1 cellular context compared by ENCODE assay signal in the genomic region with DNA sequence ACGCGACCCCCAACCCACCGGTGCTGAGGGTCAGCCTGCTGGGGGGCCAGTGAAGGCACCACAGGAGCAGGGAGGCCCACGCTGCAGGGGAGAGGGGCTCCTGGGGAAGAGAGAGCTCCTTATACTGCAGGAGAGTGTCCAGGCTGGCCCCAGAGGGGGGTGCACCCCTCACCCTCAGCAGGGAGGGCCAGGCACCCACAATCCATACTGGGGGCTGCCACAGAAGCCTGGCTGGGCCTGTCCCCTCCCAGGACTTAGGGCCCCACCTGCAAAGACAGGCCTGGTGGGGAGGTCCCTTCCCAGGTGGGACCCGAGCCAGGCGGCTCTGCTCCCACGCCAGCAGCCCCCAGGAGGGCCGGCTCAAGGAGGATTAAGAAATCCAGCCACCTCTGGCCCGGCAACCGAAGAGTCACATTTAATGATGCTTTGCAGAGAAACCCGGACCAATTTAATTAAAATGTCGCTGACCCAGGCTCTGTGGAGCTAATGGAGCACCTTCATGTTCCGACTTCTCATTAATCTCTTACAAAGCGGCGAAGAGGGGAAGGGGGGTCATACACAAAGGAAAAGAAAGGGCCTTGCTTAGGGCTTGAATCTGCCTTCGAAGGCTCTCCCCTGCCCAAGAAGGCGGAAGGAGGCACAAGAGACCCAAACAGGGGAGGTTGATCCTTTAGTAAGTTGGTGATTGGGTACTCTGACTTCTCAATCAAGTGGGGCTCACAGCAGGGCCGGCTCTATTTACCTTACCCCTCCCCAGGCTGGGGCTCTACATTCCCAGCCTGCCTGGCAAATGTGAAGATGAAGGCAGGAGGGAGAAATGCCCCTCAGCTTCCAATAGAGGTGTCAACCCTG.
TF ChIP-seq lines count a peak whose summit lies in the region.

No MANE protein-coding gene starts in this region.

TF ChIP-seq in GM23338, 12 proteins besides CTCF, POLR2A, EP300 and RAD21 (continued from another document):
- TF ChIP-seq, protein P1, sequence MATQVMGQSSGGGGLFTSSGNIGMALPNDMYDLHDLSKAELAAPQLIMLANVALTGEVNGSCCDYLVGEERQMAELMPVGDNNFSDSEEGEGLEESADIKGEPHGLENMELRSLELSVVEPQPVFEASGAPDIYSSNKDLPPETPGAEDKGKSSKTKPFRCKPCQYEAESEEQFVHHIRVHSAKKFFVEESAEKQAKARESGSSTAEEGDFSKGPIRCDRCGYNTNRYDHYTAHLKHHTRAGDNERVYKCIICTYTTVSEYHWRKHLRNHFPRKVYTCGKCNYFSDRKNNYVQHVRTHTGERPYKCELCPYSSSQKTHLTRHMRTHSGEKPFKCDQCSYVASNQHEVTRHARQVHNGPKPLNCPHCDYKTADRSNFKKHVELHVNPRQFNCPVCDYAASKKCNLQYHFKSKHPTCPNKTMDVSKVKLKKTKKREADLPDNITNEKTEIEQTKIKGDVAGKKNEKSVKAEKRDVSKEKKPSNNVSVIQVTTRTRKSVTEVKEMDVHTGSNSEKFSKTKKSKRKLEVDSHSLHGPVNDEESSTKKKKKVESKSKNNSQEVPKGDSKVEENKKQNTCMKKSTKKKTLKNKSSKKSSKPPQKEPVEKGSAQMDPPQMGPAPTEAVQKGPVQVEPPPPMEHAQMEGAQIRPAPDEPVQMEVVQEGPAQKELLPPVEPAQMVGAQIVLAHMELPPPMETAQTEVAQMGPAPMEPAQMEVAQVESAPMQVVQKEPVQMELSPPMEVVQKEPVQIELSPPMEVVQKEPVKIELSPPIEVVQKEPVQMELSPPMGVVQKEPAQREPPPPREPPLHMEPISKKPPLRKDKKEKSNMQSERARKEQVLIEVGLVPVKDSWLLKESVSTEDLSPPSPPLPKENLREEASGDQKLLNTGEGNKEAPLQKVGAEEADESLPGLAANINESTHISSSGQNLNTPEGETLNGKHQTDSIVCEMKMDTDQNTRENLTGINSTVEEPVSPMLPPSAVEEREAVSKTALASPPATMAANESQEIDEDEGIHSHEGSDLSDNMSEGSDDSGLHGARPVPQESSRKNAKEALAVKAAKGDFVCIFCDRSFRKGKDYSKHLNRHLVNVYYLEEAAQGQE (IDR thresholded peaks at IDR 0.05; ENCODE audit: unreplicated experiment), result no peak
- TF ChIP-seq ZNF462 (CRISPR knock-in tag; IDR thresholded peaks at IDR 0.05) (no peak), ZNF331 (CRISPR knock-in tag; IDR thresholded peaks at IDR 0.05; ENCODE audit: low read depth) (no peak), EZH2phosphoT487 (IDR thresholded peaks at IDR 0.05; ENCODE audit: unreplicated experiment) (no peak), NANOG (IDR thresholded peaks at IDR 0.05; ENCODE audit: borderline replicate concordance) (no peak), ZNF114 (CRISPR knock-in tag; IDR thresholded peaks at IDR 0.05) (no peak), ETS1 (IDR thresholded peaks at IDR 0.05) (no peak), EZH2 (IDR thresholded peaks at IDR 0.05; ENCODE audit: low read depth, unreplicated experiment) (no peak)
